In genomic region chr16:85245307-85246172, GRCh38 we compare ENCODE assay signal across 1 cellular context.
TF ChIP-seq lines count a peak whose summit lies in the region.

No MANE protein-coding gene starts in this region.

TF ChIP-seq in HepG2, 621 proteins besides CTCF, POLR2A, EP300 and RAD21 (continued from another document and continues in another):
- TF ChIP-seq FOXP1 (IDR thresholded peaks at IDR 0.05): no peak
- no peak for TF ChIP-seq FOXP1 (CRISPR knock-in tag; IDR thresholded peaks at IDR 0.05)
- TF ChIP-seq RARA (CRISPR knock-in tag; IDR thresholded peaks at IDR 0.05): no peak
- TF ChIP-seq KDM1A (CRISPR knock-in tag; IDR thresholded peaks at IDR 0.05): no peak
- TF ChIP-seq ZFYVE20 (CRISPR knock-in tag; IDR thresholded peaks at IDR 0.05; ENCODE audit: borderline replicate concordance, low read depth): no peak
- no peak for TF ChIP-seq ZMAT5 (CRISPR knock-in tag; IDR thresholded peaks at IDR 0.05; ENCODE audit: borderline replicate concordance, low read depth)
- no peak for TF ChIP-seq NCOA5 (CRISPR knock-in tag; IDR thresholded peaks at IDR 0.05)
- TF ChIP-seq ZNF572 (CRISPR knock-in tag; IDR thresholded peaks at IDR 0.05): peak; percentile 58; the same call in 1 of the 2 replicates
- TF ChIP-seq SSRP1 (CRISPR knock-in tag; IDR thresholded peaks at IDR 0.05): no peak
- peak; percentile 77 for TF ChIP-seq ZNF646 (CRISPR knock-in tag; IDR thresholded peaks at IDR 0.05)
- no peak for TF ChIP-seq ZNF264 (CRISPR knock-in tag; IDR thresholded peaks at IDR 0.05)
- TF ChIP-seq ZFX (CRISPR knock-in tag; IDR thresholded peaks at IDR 0.05; ENCODE audit: low read depth): 0 out of 2 replicates have a peak, but pooled peaks have one; percentile 16
- TF ChIP-seq, protein P1, sequence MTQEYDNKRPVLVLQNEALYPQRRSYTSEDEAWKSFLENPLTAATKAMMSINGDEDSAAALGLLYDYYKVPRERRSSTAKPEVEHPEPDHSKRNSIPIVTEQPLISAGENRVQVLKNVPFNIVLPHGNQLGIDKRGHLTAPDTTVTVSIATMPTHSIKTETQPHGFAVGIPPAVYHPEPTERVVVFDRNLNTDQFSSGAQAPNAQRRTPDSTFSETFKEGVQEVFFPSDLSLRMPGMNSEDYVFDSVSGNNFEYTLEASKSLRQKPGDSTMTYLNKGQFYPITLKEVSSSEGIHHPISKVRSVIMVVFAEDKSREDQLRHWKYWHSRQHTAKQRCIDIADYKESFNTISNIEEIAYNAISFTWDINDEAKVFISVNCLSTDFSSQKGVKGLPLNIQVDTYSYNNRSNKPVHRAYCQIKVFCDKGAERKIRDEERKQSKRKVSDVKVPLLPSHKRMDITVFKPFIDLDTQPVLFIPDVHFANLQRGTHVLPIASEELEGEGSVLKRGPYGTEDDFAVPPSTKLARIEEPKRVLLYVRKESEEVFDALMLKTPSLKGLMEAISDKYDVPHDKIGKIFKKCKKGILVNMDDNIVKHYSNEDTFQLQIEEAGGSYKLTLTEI (CRISPR knock-in tag; conservative IDR thresholded peaks at IDR 0.05): no peak
- no peak for TF ChIP-seq MYNN (CRISPR knock-in tag; IDR thresholded peaks at IDR 0.05; ENCODE audit: low read depth)
- no peak for TF ChIP-seq CENPBD1 (CRISPR knock-in tag; IDR thresholded peaks at IDR 0.05; ENCODE audit: borderline replicate concordance, low read depth)
- 0 out of 2 replicates have a peak, but pooled peaks have one; percentile 60 for TF ChIP-seq ZZZ3 (CRISPR knock-in tag; IDR thresholded peaks at IDR 0.05; ENCODE audit: borderline replicate concordance)
- TF ChIP-seq ZNF546 (CRISPR knock-in tag; conservative IDR thresholded peaks at IDR 0.05): no peak
- no peak for TF ChIP-seq SP2 (CRISPR knock-in tag; IDR thresholded peaks at IDR 0.05)
- TF ChIP-seq, protein P2, sequence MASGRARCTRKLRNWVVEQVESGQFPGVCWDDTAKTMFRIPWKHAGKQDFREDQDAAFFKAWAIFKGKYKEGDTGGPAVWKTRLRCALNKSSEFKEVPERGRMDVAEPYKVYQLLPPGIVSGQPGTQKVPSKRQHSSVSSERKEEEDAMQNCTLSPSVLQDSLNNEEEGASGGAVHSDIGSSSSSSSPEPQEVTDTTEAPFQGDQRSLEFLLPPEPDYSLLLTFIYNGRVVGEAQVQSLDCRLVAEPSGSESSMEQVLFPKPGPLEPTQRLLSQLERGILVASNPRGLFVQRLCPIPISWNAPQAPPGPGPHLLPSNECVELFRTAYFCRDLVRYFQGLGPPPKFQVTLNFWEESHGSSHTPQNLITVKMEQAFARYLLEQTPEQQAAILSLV (CRISPR knock-in tag; IDR thresholded peaks at IDR 0.05; ENCODE audit: borderline replicate concordance): no peak
- no peak for TF ChIP-seq CBX5 (CRISPR knock-in tag; IDR thresholded peaks at IDR 0.05; ENCODE audit: borderline replicate concordance)
- TF ChIP-seq KLF9 (CRISPR knock-in tag; IDR thresholded peaks at IDR 0.05; ENCODE audit: low read depth): no peak
- TF ChIP-seq KDM2A (CRISPR knock-in tag; IDR thresholded peaks at IDR 0.05; ENCODE audit: borderline replicate concordance, low read depth): peak; percentile 23; the same call in 1 of the 2 replicates
- TF ChIP-seq ZNF550 (CRISPR knock-in tag; IDR thresholded peaks at IDR 0.05; ENCODE audit: borderline replicate concordance): no peak; the same call in 1 of the 2 replicates
- TF ChIP-seq TAF1 (CRISPR knock-in tag; IDR thresholded peaks at IDR 0.05): no peak
- no peak for TF ChIP-seq NR2F6 (IDR thresholded peaks at IDR 0.05)
- 0 out of 2 replicates have a peak, but pooled peaks have one; percentile 6 for TF ChIP-seq NR2F6 (CRISPR knock-in tag; IDR thresholded peaks at IDR 0.05)
- TF ChIP-seq ISX (CRISPR knock-in tag; conservative IDR thresholded peaks at IDR 0.05): no peak
- TF ChIP-seq, protein P3, sequence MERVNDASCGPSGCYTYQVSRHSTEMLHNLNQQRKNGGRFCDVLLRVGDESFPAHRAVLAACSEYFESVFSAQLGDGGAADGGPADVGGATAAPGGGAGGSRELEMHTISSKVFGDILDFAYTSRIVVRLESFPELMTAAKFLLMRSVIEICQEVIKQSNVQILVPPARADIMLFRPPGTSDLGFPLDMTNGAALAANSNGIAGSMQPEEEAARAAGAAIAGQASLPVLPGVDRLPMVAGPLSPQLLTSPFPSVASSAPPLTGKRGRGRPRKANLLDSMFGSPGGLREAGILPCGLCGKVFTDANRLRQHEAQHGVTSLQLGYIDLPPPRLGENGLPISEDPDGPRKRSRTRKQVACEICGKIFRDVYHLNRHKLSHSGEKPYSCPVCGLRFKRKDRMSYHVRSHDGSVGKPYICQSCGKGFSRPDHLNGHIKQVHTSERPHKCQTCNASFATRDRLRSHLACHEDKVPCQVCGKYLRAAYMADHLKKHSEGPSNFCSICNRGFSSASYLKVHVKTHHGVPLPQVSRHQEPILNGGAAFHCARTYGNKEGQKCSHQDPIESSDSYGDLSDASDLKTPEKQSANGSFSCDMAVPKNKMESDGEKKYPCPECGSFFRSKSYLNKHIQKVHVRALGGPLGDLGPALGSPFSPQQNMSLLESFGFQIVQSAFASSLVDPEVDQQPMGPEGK (CRISPR knock-in tag; IDR thresholded peaks at IDR 0.05): peak; percentile 39; the same call in 1 of the 2 replicates
- TF ChIP-seq KDM4B (CRISPR knock-in tag; IDR thresholded peaks at IDR 0.05): no peak
- TF ChIP-seq ZNF746 (CRISPR knock-in tag; IDR thresholded peaks at IDR 0.05): no peak
- 0 out of 2 replicates have a peak, but pooled peaks have one; percentile 15 for TF ChIP-seq MAZ (IDR thresholded peaks at IDR 0.05; ENCODE audit: borderline replicate concordance, low read depth, low read length)
- no peak for TF ChIP-seq MAZ (CRISPR knock-in tag; IDR thresholded peaks at IDR 0.05; ENCODE audit: low read depth)
- TF ChIP-seq JDP2 (CRISPR knock-in tag; IDR thresholded peaks at IDR 0.05; ENCODE audit: borderline replicate concordance): no peak
- TF ChIP-seq RFXANK (CRISPR knock-in tag; IDR thresholded peaks at IDR 0.05): no peak
- no peak for TF ChIP-seq CCDC6 (CRISPR knock-in tag; IDR thresholded peaks at IDR 0.05)
- TF ChIP-seq ZGPAT (CRISPR knock-in tag; IDR thresholded peaks at IDR 0.05): no peak
- no peak for TF ChIP-seq GABPB1 (CRISPR knock-in tag; IDR thresholded peaks at IDR 0.05)
- peak; percentile 60; the same call in 1 of the 2 replicates for TF ChIP-seq CREB1 (IDR thresholded peaks at IDR 0.05)
- TF ChIP-seq CREB1 (CRISPR knock-in tag; IDR thresholded peaks at IDR 0.05): no peak
- no peak for TF ChIP-seq TAF15 (IDR thresholded peaks at IDR 0.05; ENCODE audit: low read depth, low read length, poor library complexity, severe bottlenecking)
- TF ChIP-seq ZSCAN25 (CRISPR knock-in tag; IDR thresholded peaks at IDR 0.05): no peak
- no peak for TF ChIP-seq ZBTB7A (CRISPR knock-in tag; IDR thresholded peaks at IDR 0.05)
- TF ChIP-seq MXI1 (IDR thresholded peaks at IDR 0.05; ENCODE audit: borderline replicate concordance, low read depth, low read length): no peak
- no peak for TF ChIP-seq HOXA7 (CRISPR knock-in tag; IDR thresholded peaks at IDR 0.05)
- TF ChIP-seq SRY (CRISPR knock-in tag; IDR thresholded peaks at IDR 0.05): no peak
- no peak for TF ChIP-seq ZNF609 (CRISPR knock-in tag; IDR thresholded peaks at IDR 0.05; ENCODE audit: borderline replicate concordance)
- no peak for TF ChIP-seq SP4 (CRISPR knock-in tag; IDR thresholded peaks at IDR 0.05)
- no peak for TF ChIP-seq ZNF558 (CRISPR knock-in tag; IDR thresholded peaks at IDR 0.05; ENCODE audit: borderline replicate concordance)
- TF ChIP-seq ZNF430 (CRISPR knock-in tag; IDR thresholded peaks at IDR 0.05): no peak
- TF ChIP-seq RFX3 (CRISPR knock-in tag; IDR thresholded peaks at IDR 0.05): no peak
